Comparison of ENCODE assay signal across 1 cellular context in the genomic region with DNA sequence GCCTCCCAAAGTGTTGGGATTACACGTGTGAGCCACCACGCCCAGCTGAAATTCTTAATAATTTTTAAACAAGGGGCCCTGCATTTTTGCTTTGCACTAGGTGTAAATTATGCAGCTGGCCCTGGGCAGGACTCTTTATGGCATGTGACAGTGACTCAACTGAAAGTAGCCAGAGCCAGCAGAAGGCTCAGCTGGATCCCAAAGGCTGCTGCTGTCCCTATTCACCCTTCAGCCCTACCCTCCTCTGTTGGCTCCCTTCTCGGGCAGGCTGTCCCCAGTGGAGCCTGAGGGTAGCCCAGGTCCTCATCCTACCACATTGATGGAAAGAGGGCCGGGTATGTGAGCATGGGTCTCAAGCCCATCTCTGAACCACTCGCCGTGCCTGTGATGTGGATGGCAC.
TF ChIP-seq lines count a peak whose summit lies in the region.

No MANE protein-coding gene starts in this region.

TF ChIP-seq in K562, 482 proteins besides CTCF, POLR2A, EP300 and RAD21 (continued from another document):
- TF ChIP-seq, protein P1, sequence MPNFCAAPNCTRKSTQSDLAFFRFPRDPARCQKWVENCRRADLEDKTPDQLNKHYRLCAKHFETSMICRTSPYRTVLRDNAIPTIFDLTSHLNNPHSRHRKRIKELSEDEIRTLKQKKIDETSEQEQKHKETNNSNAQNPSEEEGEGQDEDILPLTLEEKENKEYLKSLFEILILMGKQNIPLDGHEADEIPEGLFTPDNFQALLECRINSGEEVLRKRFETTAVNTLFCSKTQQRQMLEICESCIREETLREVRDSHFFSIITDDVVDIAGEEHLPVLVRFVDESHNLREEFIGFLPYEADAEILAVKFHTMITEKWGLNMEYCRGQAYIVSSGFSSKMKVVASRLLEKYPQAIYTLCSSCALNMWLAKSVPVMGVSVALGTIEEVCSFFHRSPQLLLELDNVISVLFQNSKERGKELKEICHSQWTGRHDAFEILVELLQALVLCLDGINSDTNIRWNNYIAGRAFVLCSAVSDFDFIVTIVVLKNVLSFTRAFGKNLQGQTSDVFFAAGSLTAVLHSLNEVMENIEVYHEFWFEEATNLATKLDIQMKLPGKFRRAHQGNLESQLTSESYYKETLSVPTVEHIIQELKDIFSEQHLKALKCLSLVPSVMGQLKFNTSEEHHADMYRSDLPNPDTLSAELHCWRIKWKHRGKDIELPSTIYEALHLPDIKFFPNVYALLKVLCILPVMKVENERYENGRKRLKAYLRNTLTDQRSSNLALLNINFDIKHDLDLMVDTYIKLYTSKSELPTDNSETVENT (CRISPR knock-in tag; IDR thresholded peaks at IDR 0.05), result no peak
- TF ChIP-seq SMAD4 (CRISPR knock-in tag; conservative IDR thresholded peaks at IDR 0.05) (no peak), SMARCA4 (IDR thresholded peaks at IDR 0.05) (no peak), SPI1 (IDR thresholded peaks at IDR 0.05; ENCODE audit: borderline replicate concordance, low read depth, low read length) (no peak), CREB5 (CRISPR knock-in tag; IDR thresholded peaks at IDR 0.05) (no peak), PCBP1 (IDR thresholded peaks at IDR 0.05; ENCODE audit: low read depth, low read length, poor library complexity, severe bottlenecking) (no peak), CBX3 (IDR thresholded peaks at IDR 0.05; ENCODE audit: borderline replicate concordance in 1 of 2, low read length in 2 of 2) (no peak), E2F4 (CRISPR knock-in tag; IDR thresholded peaks at IDR 0.05; ENCODE audit: low read depth) (no peak)
TF ChIP-seq in K562: peak in this region for 0.
